Comparison of ENCODE assay signal across 12 cellular contexts in the genomic region with DNA sequence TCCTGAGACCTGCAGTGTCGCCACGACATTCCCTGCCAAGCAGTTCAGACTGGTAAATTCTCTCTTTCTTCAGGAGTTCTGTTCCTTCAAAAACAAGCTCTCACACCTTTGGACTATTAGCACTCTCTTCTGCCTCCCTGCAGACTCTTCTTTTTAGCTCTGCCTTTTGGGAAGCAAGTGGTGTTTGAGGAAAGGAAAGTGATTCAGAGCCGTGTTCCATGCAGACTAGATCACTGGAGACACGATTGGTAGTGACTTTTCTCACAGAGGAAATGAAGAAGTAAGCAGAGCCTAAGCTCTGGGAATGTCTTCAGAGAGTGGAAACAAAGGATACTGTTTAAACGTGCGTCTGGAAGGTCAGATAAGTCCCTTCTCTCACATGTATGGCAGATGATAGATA.
DNase-seq lines count a peak whose midpoint lies in the region; ATAC-seq, FAIRE-seq and TF ChIP-seq lines count a peak whose summit lies in the region.
"Had no signal": no experiment of that assay in that cellular context is flagged by ENCODE, and none has a peak within 500 bp of the region (broad histone marks: within the 10 kb centered on the region; RNA-seq: fewer than 3 reads in every experiment).

No MANE protein-coding gene starts in this region.

- H3K36me3 ChIP-seq in heart left ventricle (no peaks in the 10 kb centered on the region), gastrocnemius medialis (no peaks in the 10 kb centered on the region)
- H3K36me3 ChIP-seq: spleen had no signal

- 40 to 60% (median 41%) methylated on average over 6 of the region's 6 CpGs for WGBS in heart left ventricle, 4 donors

- in situ Hi-C loops in astrocyte of the spinal cord (cut with HindIII; ENCODE audit: low sequenced_read_pairs) (no loop called here), gastrocnemius medialis (cut with MboI; ENCODE audit: low sequenced_read_pairs in 4 of 4) (no loop called here)

- ATAC-seq in heart left ventricle (peak; percentile 29 to 61 (median 57)), gastrocnemius medialis (peak in 1 of 2 donors; percentile 56), GM21737 (IDR thresholded peaks at IDR 0.05; ENCODE audit: unreplicated experiment) (no peak)

- DNase-seq in CD1c-positive myeloid dendritic cell (ENCODE audit: extremely low spot score) = peak; percentile 34
- peak; percentile 70 for DNase-seq in astrocyte of the spinal cord (ENCODE audit: low read depth, low spot score)
- no peak for DNase-seq in heart left ventricle
- no peak for DNase-seq in gastrocnemius medialis
- DNase-seq in frontal cortex (ENCODE audit: low spot score in 2 of 2) = no peak
- DNase-seq in NCI-H2107 treated with DMSO at 0.1 percent for 48 hours (lab: John Stamatoyannopoulos, UW; ENCODE audit: unreplicated experiment) = no peak
- no peak for DNase-seq in retina
- DNase-seq: mesendoderm; NCI-H2029 treated with DMSO at 0.1 percent for 48 hours; spleen; stimulated activated CD8-positive, alpha-beta memory T cell treated with anti-CD3 and anti-CD28 coated beads, Interleukin-4, amount 100 ng/mL, for 48 hours had no signal

- H3K27me3 ChIP-seq in heart left ventricle (no peaks in the 10 kb centered on the region), gastrocnemius medialis (no peaks in the 10 kb centered on the region)
- H3K27me3 ChIP-seq: spleen had no signal

- TF ChIP-seq POLR2A in heart left ventricle (IDR thresholded peaks at IDR 0.05) (no peak), gastrocnemius medialis (IDR thresholded peaks at IDR 0.05) (no peak)

- no peak for FAIRE-seq in frontal cortex (lab: Jason Lieb, UNC)

- peak overlapping the region in 5 of 12 donors; percentile 2 to 85 (median 35) for H3K27ac ChIP-seq in heart left ventricle
- peak overlapping the region in 3 of 4 donors; percentile 9 to 52 (median 41) for H3K27ac ChIP-seq in gastrocnemius medialis

- H3K9me3 ChIP-seq in heart left ventricle = peaks cover 0 to 4% (median 0%) of the 10 kb centered on the region in 12 donors
- no peaks in the 10 kb centered on the region for H3K9me3 ChIP-seq in gastrocnemius medialis
- H3K9me3 ChIP-seq: spleen had no signal

- H3K4me3 ChIP-seq in astrocyte of the spinal cord (ENCODE audit: low read depth, low read length) (no peak overlapping the region), heart left ventricle (no peak overlapping the region), gastrocnemius medialis (no peak overlapping the region)
- H3K4me3 ChIP-seq: spleen had no signal

- H3K4me1 ChIP-seq in heart left ventricle (peaks cover 0 to 42% (median 13%) of the 10 kb centered on the region in 12 donors), gastrocnemius medialis (peaks cover 9 to 18% of the 10 kb centered on the region in 2 donors)

- no peak for TF ChIP-seq CTCF in astrocyte of the spinal cord (IDR thresholded peaks at IDR 0.05; ENCODE audit: low read depth, low read length)
- no peak for TF ChIP-seq CTCF in heart left ventricle (IDR thresholded peaks at IDR 0.05)
- no peak for TF ChIP-seq CTCF in gastrocnemius medialis (IDR thresholded peaks at IDR 0.05 in 4 of 5, conservative IDR thresholded peaks at IDR 0.05 in 1 of 5)

- intact Hi-C loops in heart left ventricle (cut with DNase I) (loop anchor here in 1 of 10 donors (5.0 kb wide), 1 partner anchor 46 kb away; no protein-coding TSS in a partner anchor), gastrocnemius medialis (cut with DNase I; ENCODE audit: low total_unique reads) (no loop called here)

Comparison
In these comparisons a context has a peak if more than half of its experiments do, and no peak if none do; other contexts are left out.
1. DNase-seq: peak in CD1c-positive myeloid dendritic cell (single experiment) and astrocyte of the spinal cord (single experiment); none in heart left ventricle (0 of 5), gastrocnemius medialis (0 of 2), frontal cortex (0 of 2), NCI-H2107 treated with DMSO at 0.1 percent for 48 hours (single experiment) and retina (single experiment).